Comparison of ENCODE assay signal across 42 cellular contexts in genomic region chr15:43988900-43989299, GRCh38.
"Had no signal": no experiment of that assay in that cellular context is flagged by ENCODE, and none has a peak within 500 bp of the region (broad histone marks: within the 10 kb centered on the region; RNA-seq: fewer than 3 reads in every experiment).

No MANE protein-coding gene starts in this region.

- H3K36me3 ChIP-seq: adrenal gland, brain microvascular endothelial cell, breast epithelium, cardiac muscle cell, WERI-Rb-1 had no signal

- H3K4me1 Mint-ChIP-seq: activated CD4-positive, alpha-beta memory T cell treated with anti-CD3 and anti-CD28 coated beads, Interleukin-2, amount 10 ng/mL, durations not matched to agents 7 days and 5 days; activated CD4-positive, alpha-beta T cell treated with anti-CD3 and anti-CD28 coated beads for 36 hours; activated CD4-positive, alpha-beta T cell treated with anti-CD3 and anti-CD28 coated beads, Interleukin-2, amount 10 ng/mL, durations not matched to agents 7 days and 5 days; activated CD8-positive, alpha-beta memory T cell treated with anti-CD3 and anti-CD28 coated beads, Interleukin-2, amount 10 ng/mL, durations not matched to agents 7 days and 5 days; activated naive CD8-positive, alpha-beta T cell treated with anti-CD3 and anti-CD28 coated beads for 36 hours; activated T-helper 17 cell treated with anti-CD3 and anti-CD28 coated beads, Interleukin-2, amount 50 U/mL, for 72 hours; central memory CD8-positive, alpha-beta T cell had no signal

- H3K4me3 Mint-ChIP-seq: activated CD4-positive, alpha-beta memory T cell treated with anti-CD3 and anti-CD28 coated beads, Interleukin-2, amount 10 ng/mL, durations not matched to agents 7 days and 5 days; activated CD4-positive, alpha-beta T cell treated with anti-CD3 and anti-CD28 coated beads for 36 hours; activated CD4-positive, alpha-beta T cell treated with anti-CD3 and anti-CD28 coated beads, Interleukin-2, amount 10 ng/mL, durations not matched to agents 7 days and 5 days; activated CD8-positive, alpha-beta memory T cell treated with anti-CD3 and anti-CD28 coated beads, Interleukin-2, amount 10 ng/mL, durations not matched to agents 7 days and 5 days; activated CD8-positive, alpha-beta T cell treated with anti-CD3 and anti-CD28 coated beads, Interleukin-2, amount 10 ng/mL, durations not matched to agents 7 days and 5 days; activated naive CD4-positive, alpha-beta T cell treated with anti-CD3 and anti-CD28 coated beads for 36 hours; activated naive CD8-positive, alpha-beta T cell treated with anti-CD3 and anti-CD28 coated beads for 36 hours; activated T-cell treated with anti-CD3 and anti-CD28 coated beads, Interleukin-2, amount 50 U/mL, for 4 hours; activated T-cell treated with anti-CD3 and anti-CD28 coated beads, Interleukin-2, amount 50 U/mL, for 72 hours; activated T-helper 1 cell treated with anti-CD3 and anti-CD28 coated beads, Interleukin-12 subunit alpha, Interleukin-12 subunit beta, Interleukin-2, Interleukin-4 antibody, amounts not matched to agents 30 ng/mL and 10 ng/mL and 1 ng/mL, durations not matched to agents 14 hours and 24 hours and 36 hours; activated T-helper 17 cell treated with anti-CD3 and anti-CD28 coated beads, Interleukin-2, amount 50 U/mL, for 72 hours; central memory CD8-positive, alpha-beta T cell; T-helper 1 cell treated with Interleukin-12 subunit alpha and Interleukin-12 subunit beta and Interleukin-4 antibody, amounts not matched to agents 30 μg/mL and 1 μg/mL, for 36 hours; T-helper 2 cell treated with Interferon-gamma antibody and Interleukin-4, amounts not matched to agents 5 μg/mL and 100 μg/mL, for 36 hours; WTC11 had no signal

- H3K4me1 ChIP-seq: adrenal gland, body of pancreas, breast epithelium had no signal

- H3K36me3 Mint-ChIP-seq: activated CD8-positive, alpha-beta memory T cell treated with anti-CD3 and anti-CD28 coated beads, Interleukin-2, amount 10 ng/mL, durations not matched to agents 7 days and 5 days; activated naive CD4-positive, alpha-beta T cell treated with anti-CD3 and anti-CD28 coated beads, Interleukin-2, amount 50 U/mL, for 72 hours; activated naive CD8-positive, alpha-beta T cell treated with anti-CD3 and anti-CD28 coated beads for 36 hours had no signal

- H3K9me3 ChIP-seq: adrenal gland, body of pancreas, breast epithelium had no signal

- ATAC-seq: activated CD4-positive, alpha-beta T cell treated with anti-CD3 and anti-CD28 coated beads for 36 hours; activated CD4-positive, CD25-positive, alpha-beta regulatory T cell treated with anti-CD3 and anti-CD28 coated beads, Interleukin-2, amount 50 U/mL, for 24 hours; activated CD8-positive, alpha-beta memory T cell treated with anti-CD3 and anti-CD28 coated beads, Interleukin-2, amount 10 ng/mL, durations not matched to agents 7 days and 5 days; activated CD8-positive, alpha-beta T cell treated with anti-CD3 and anti-CD28 coated beads, Interleukin-2, amount 10 ng/mL, durations not matched to agents 7 days and 5 days; activated naive CD4-positive, alpha-beta T cell treated with anti-CD3 and anti-CD28 coated beads, Interleukin-2, amount 50 U/mL, for 72 hours; activated T-cell treated with anti-CD3 and anti-CD28 coated beads, Interleukin-2, amount 50 U/mL, for 4 hours; activated T-cell treated with anti-CD3 and anti-CD28 coated beads, Interleukin-2, amount 50 U/mL, for 72 hours; activated T-helper 17 cell treated with anti-CD3 and anti-CD28 coated beads, Interleukin-2, amount 50 U/mL, for 72 hours; body of pancreas; WTC11 had no signal

- FAIRE-seq: astrocyte had no signal

- H3K27ac Mint-ChIP-seq: activated CD4-positive, alpha-beta memory T cell treated with anti-CD3 and anti-CD28 coated beads, Interleukin-2, amount 10 ng/mL, durations not matched to agents 7 days and 5 days; activated CD4-positive, alpha-beta T cell treated with anti-CD3 and anti-CD28 coated beads for 36 hours; activated CD4-positive, alpha-beta T cell treated with anti-CD3 and anti-CD28 coated beads, Interleukin-2, amount 10 ng/mL, durations not matched to agents 7 days and 5 days; activated CD8-positive, alpha-beta memory T cell treated with anti-CD3 and anti-CD28 coated beads, Interleukin-2, amount 10 ng/mL, durations not matched to agents 7 days and 5 days; activated CD8-positive, alpha-beta T cell treated with anti-CD3 and anti-CD28 coated beads, Interleukin-2, amount 10 ng/mL, durations not matched to agents 7 days and 5 days; activated naive CD4-positive, alpha-beta T cell treated with anti-CD3 and anti-CD28 coated beads for 36 hours; activated naive CD4-positive, alpha-beta T cell treated with anti-CD3 and anti-CD28 coated beads, Interleukin-2, amount 50 U/mL, for 72 hours; activated naive CD8-positive, alpha-beta T cell treated with anti-CD3 and anti-CD28 coated beads for 36 hours; activated T-cell treated with anti-CD3 and anti-CD28 coated beads, Interleukin-2, amount 50 U/mL, for 72 hours; activated T-helper 1 cell treated with anti-CD3 and anti-CD28 coated beads, Interleukin-12 subunit alpha, Interleukin-12 subunit beta, Interleukin-2, Interleukin-4 antibody, amounts not matched to agents 30 ng/mL and 10 ng/mL and 1 ng/mL, durations not matched to agents 14 hours and 24 hours and 36 hours; activated T-helper 17 cell treated with anti-CD3 and anti-CD28 coated beads, Interleukin-2, amount 50 U/mL, for 72 hours; T-helper 1 cell treated with Interleukin-12 subunit alpha and Interleukin-12 subunit beta and Interleukin-4 antibody, amounts not matched to agents 30 μg/mL and 1 μg/mL, for 36 hours; T-helper 2 cell treated with Interferon-gamma antibody and Interleukin-4, amounts not matched to agents 5 μg/mL and 100 μg/mL, for 36 hours; WTC11 had no signal

- DNase-seq: activated CD4-positive, alpha-beta memory T cell treated with anti-CD3 and anti-CD28 coated beads, Interleukin-2, amount 10 ng/mL, durations not matched to agents 7 days and 5 days; activated CD4-positive, alpha-beta T cell treated with anti-CD3 and anti-CD28 coated beads for 1 hour; activated CD4-positive, alpha-beta T cell treated with anti-CD3 and anti-CD28 coated beads for 36 hours; activated CD4-positive, alpha-beta T cell treated with anti-CD3 and anti-CD28 coated beads for 48 hours; activated CD4-positive, alpha-beta T cell treated with anti-CD3 and anti-CD28 coated beads, Interleukin-2, amount 10 ng/mL, durations not matched to agents 7 days and 5 days; activated CD4-positive, alpha-beta T cell treated with anti-CD3 and anti-CD28 coated beads, Interleukin-2, amount 50 U/mL, for 48 hours; activated CD4-positive, CD25-positive, alpha-beta regulatory T cell; activated CD8-positive, alpha-beta memory T cell treated with anti-CD3 and anti-CD28 coated beads for 24 hours; activated CD8-positive, alpha-beta memory T cell treated with anti-CD3 and anti-CD28 coated beads, Interleukin-2, amount 10 ng/mL, durations not matched to agents 7 days and 5 days; activated CD8-positive, alpha-beta memory T cell treated with anti-CD3 and anti-CD28 coated beads, Interleukin-2, amount 50 U/mL, for 48 hours; activated CD8-positive, alpha-beta T cell treated with anti-CD3 and anti-CD28 coated beads, Interleukin-2, amount 10 ng/mL, durations not matched to agents 7 days and 5 days; activated effector memory CD4-positive, alpha-beta T cell treated with anti-CD3 and anti-CD28 coated beads, Interleukin-2, amount 50 U/mL, for 16 hours; activated gamma-delta T cell treated with Interleukin-2 at 50 U/mL for 16 hours; activated naive CD4-positive, alpha-beta T cell; activated naive CD4-positive, alpha-beta T cell treated with anti-CD3 and anti-CD28 coated beads for 36 hours; activated naive CD4-positive, alpha-beta T cell treated with anti-CD3 and anti-CD28 coated beads, Interleukin-2, amount 50 U/mL, for 16 hours; activated naive CD8-positive, alpha-beta T cell treated with anti-CD3 and anti-CD28 coated beads for 36 hours; activated T-cell treated with anti-CD3 and anti-CD28 coated beads, Interleukin-2, amount 50 U/mL, for 1 hour; activated T-cell treated with anti-CD3 and anti-CD28 coated beads, Interleukin-2, amount 50 U/mL, for 4 hours; activated T-cell treated with anti-CD3 and anti-CD28 coated beads, Interleukin-2, amount 50 U/mL, for 72 hours; adrenal gland; amniotic stem cell; aorta; body of pancreas; brain microvascular endothelial cell; caudate nucleus; cerebellar nuclear complex; T-helper 1 cell; T-helper 2 cell; T-helper 9 cell; WERI-Rb-1 had no signal

- H3K27ac ChIP-seq: adrenal gland, body of pancreas, brain microvascular endothelial cell, breast epithelium, cardiac muscle cell, WERI-Rb-1 had no signal

- H3K9me3 Mint-ChIP-seq: activated CD4-positive, alpha-beta memory T cell treated with anti-CD3 and anti-CD28 coated beads, Interleukin-2, amount 10 ng/mL, durations not matched to agents 7 days and 5 days; activated CD4-positive, alpha-beta T cell treated with anti-CD3 and anti-CD28 coated beads, Interleukin-2, amount 10 ng/mL, durations not matched to agents 7 days and 5 days; activated naive CD4-positive, alpha-beta T cell treated with anti-CD3 and anti-CD28 coated beads for 36 hours; activated naive CD4-positive, alpha-beta T cell treated with anti-CD3 and anti-CD28 coated beads, Interleukin-2, amount 50 U/mL, for 72 hours; activated naive CD8-positive, alpha-beta T cell treated with anti-CD3 and anti-CD28 coated beads for 36 hours; activated T-cell treated with anti-CD3 and anti-CD28 coated beads, Interleukin-2, amount 50 U/mL, for 4 hours; activated T-cell treated with anti-CD3 and anti-CD28 coated beads, Interleukin-2, amount 50 U/mL, for 72 hours; activated T-helper 1 cell treated with anti-CD3 and anti-CD28 coated beads, Interleukin-12 subunit alpha, Interleukin-12 subunit beta, Interleukin-2, Interleukin-4 antibody, amounts not matched to agents 30 ng/mL and 10 ng/mL and 1 ng/mL, durations not matched to agents 14 hours and 24 hours and 36 hours; activated T-helper 17 cell treated with anti-CD3 and anti-CD28 coated beads, Interleukin-2, amount 50 U/mL, for 72 hours; central memory CD8-positive, alpha-beta T cell; T-helper 1 cell treated with Interleukin-12 subunit alpha and Interleukin-12 subunit beta and Interleukin-4 antibody, amounts not matched to agents 30 μg/mL and 1 μg/mL, for 36 hours; T-helper 2 cell treated with Interferon-gamma antibody and Interleukin-4, amounts not matched to agents 5 μg/mL and 100 μg/mL, for 36 hours had no signal

- H3K27me3 ChIP-seq: adrenal gland, body of pancreas, brain microvascular endothelial cell, breast epithelium, cardiac muscle cell had no signal

- H3K4me3 ChIP-seq: adrenal gland, body of pancreas, breast epithelium, cardiac muscle cell had no signal
